20 cellular contexts compared by ENCODE assay signal in genomic region chr6:126077810-126078791, GRCh38.
DNase-seq lines count a peak whose midpoint lies in the region; ATAC-seq and TF ChIP-seq lines count a peak whose summit lies in the region.
"Had no signal": no experiment of that assay in that cellular context is flagged by ENCODE, and none has a peak within 500 bp of the region (broad histone marks: within the 10 kb centered on the region; RNA-seq: fewer than 3 reads in every experiment).

No MANE protein-coding gene starts in this region.

- H3K36me3 Mint-ChIP-seq in activated CD8-positive, alpha-beta memory T cell treated with anti-CD3 and anti-CD28 coated beads, Interleukin-2, amount 10 ng/mL, durations not matched to agents 7 days and 5 days = no peaks in the 10 kb centered on the region

- no peaks in the 10 kb centered on the region for H3K4me1 Mint-ChIP-seq in activated CD8-positive, alpha-beta memory T cell treated with anti-CD3 and anti-CD28 coated beads, Interleukin-2, amount 10 ng/mL, durations not matched to agents 7 days and 5 days

- TF ChIP-seq CTCF in hepatocyte (IDR thresholded peaks at IDR 0.05; ENCODE audit: poor library complexity) = no peak

- peak; percentile 73 for DNase-seq in GM04503 (ENCODE audit: low read depth)
- peak; percentile 57 for DNase-seq in amniotic epithelial cell (ENCODE audit: low read depth)
- DNase-seq in left kidney (ENCODE audit: low read depth, low spot score) = peak; percentile 49
- no peak for DNase-seq in nucleus accumbens (lab: John Stamatoyannopoulos, UW)
- DNase-seq in hepatocyte (ENCODE audit: low spot score) = no peak
- no peak for DNase-seq in HuH-7.5 (ENCODE audit: low spot score)
- no peak for DNase-seq in activated CD8-positive, alpha-beta memory T cell treated with anti-CD3 and anti-CD28 coated beads, Interleukin-2, amount 10 ng/mL, durations not matched to agents 7 days and 5 days
- DNase-seq: AML-193; DMS79 treated with DMSO at 0.1 percent for 48 hours; NCI-H146; retina; SJCRH30; stimulated activated CD4-positive, alpha-beta T cell treated with anti-CD3 and anti-CD28 coated beads, Interleukin-15, amount 100 ng/mL, for 24 hours; T-helper 9 cell had no signal

- H3K4me3 Mint-ChIP-seq in activated CD8-positive, alpha-beta memory T cell treated with anti-CD3 and anti-CD28 coated beads, Interleukin-2, amount 10 ng/mL, durations not matched to agents 7 days and 5 days = no peak overlapping the region
- H3K4me3 Mint-ChIP-seq: activated naive CD8-positive, alpha-beta T cell; activated T-helper 1 cell treated with anti-CD3 and anti-CD28 coated beads, Interleukin-12 subunit alpha, Interleukin-12 subunit beta, Interleukin-2, Interleukin-4 antibody, amounts not matched to agents 30 ng/mL and 10 ng/mL and 1 ng/mL, durations not matched to agents 14 hours and 24 hours and 36 hours; dendritic cell treated with granulocyte-macrophage colony-stimulating factor and Interleukin-4, amounts not matched to agents 40 ng/mL and 50 ng/mL, for 4 days had no signal

- H2AFZ ChIP-seq in hepatocyte = no peak overlapping the region

- CTCF ChIA-PET in activated CD8-positive, alpha-beta memory T cell treated with anti-CD3 and anti-CD28 coated beads, Interleukin-2, amount 10 ng/mL, durations not matched to agents 7 days and 5 days (lab: Charles Lee) = no interaction called here

- peak overlapping the region; percentile 66 for H3K27ac ChIP-seq in subcutaneous abdominal adipose tissue (ENCODE audit: low read depth, low read length)
- no peak overlapping the region for H3K27ac ChIP-seq in hepatocyte
- H3K27ac ChIP-seq: neutrophil, SJCRH30, thyroid gland had no signal

- no peaks in the 10 kb centered on the region for H3K9me3 ChIP-seq in subcutaneous abdominal adipose tissue (ENCODE audit: control insufficient read depth in 5 of 5, low read length in 5 of 5)
- no peaks in the 10 kb centered on the region for H3K9me3 ChIP-seq in hepatocyte (ENCODE audit: low read depth)
- H3K9me3 ChIP-seq: neutrophil, SJCRH30, thyroid gland had no signal

- no peak for ATAC-seq in activated CD8-positive, alpha-beta memory T cell treated with anti-CD3 and anti-CD28 coated beads, Interleukin-2, amount 10 ng/mL, durations not matched to agents 7 days and 5 days

- no peaks in the 10 kb centered on the region for H3K9me2 ChIP-seq in hepatocyte (replicated peaks; ENCODE audit: insufficient read depth)

- H3K27me3 ChIP-seq in subcutaneous abdominal adipose tissue (ENCODE audit: control insufficient read depth in 5 of 5, insufficient read depth in 4 of 5, low read length in 5 of 5) (no peaks in the 10 kb centered on the region), hepatocyte (no peaks in the 10 kb centered on the region)
- H3K27me3 ChIP-seq: neutrophil, SJCRH30, thyroid gland had no signal

- no peak overlapping the region for H3K27ac Mint-ChIP-seq in activated CD8-positive, alpha-beta memory T cell treated with anti-CD3 and anti-CD28 coated beads, Interleukin-2, amount 10 ng/mL, durations not matched to agents 7 days and 5 days
- H3K27ac Mint-ChIP-seq: activated naive CD8-positive, alpha-beta T cell; activated T-helper 1 cell treated with anti-CD3 and anti-CD28 coated beads, Interleukin-12 subunit alpha, Interleukin-12 subunit beta, Interleukin-2, Interleukin-4 antibody, amounts not matched to agents 30 ng/mL and 10 ng/mL and 1 ng/mL, durations not matched to agents 14 hours and 24 hours and 36 hours; dendritic cell treated with granulocyte-macrophage colony-stimulating factor and Interleukin-4, amounts not matched to agents 40 ng/mL and 50 ng/mL, for 4 days had no signal

- H4K20me1 ChIP-seq in hepatocyte (ENCODE audit: insufficient read depth, poor library complexity, severe bottlenecking) = no peaks in the 10 kb centered on the region

- peak overlapping the region in 1 of 5 donors; percentile 15 for H3K4me3 ChIP-seq in subcutaneous abdominal adipose tissue (ENCODE audit: low read depth in 1 of 5, low read length in 5 of 5)
- H3K4me3 ChIP-seq in hepatocyte = no peak overlapping the region
- H3K4me3 ChIP-seq: SJCRH30, thyroid gland had no signal

- H3K79me2 ChIP-seq in hepatocyte = no peaks in the 10 kb centered on the region

- no peak overlapping the region for H3K9ac ChIP-seq in subcutaneous abdominal adipose tissue (ENCODE audit: low read length in 5 of 5)

- no peak overlapping the region for H3K4me2 ChIP-seq in hepatocyte

- 70% methylated on average over 11 of the region's 11 CpGs for WGBS in hepatocyte (ENCODE audit: low lambda C conversion rate, missing lambda C conversion rate)

- no peaks in the 10 kb centered on the region for H3K27me3 Mint-ChIP-seq in activated CD8-positive, alpha-beta memory T cell treated with anti-CD3 and anti-CD28 coated beads, Interleukin-2, amount 10 ng/mL, durations not matched to agents 7 days and 5 days
- H3K27me3 Mint-ChIP-seq: activated naive CD8-positive, alpha-beta T cell; dendritic cell treated with granulocyte-macrophage colony-stimulating factor and Interleukin-4, amounts not matched to agents 40 ng/mL and 50 ng/mL, for 4 days had no signal

- H3K9me3 Mint-ChIP-seq in activated CD8-positive, alpha-beta memory T cell treated with anti-CD3 and anti-CD28 coated beads, Interleukin-2, amount 10 ng/mL, durations not matched to agents 7 days and 5 days (ENCODE audit: low read depth) = no peaks in the 10 kb centered on the region
- H3K9me3 Mint-ChIP-seq: activated T-helper 1 cell treated with anti-CD3 and anti-CD28 coated beads, Interleukin-12 subunit alpha, Interleukin-12 subunit beta, Interleukin-2, Interleukin-4 antibody, amounts not matched to agents 30 ng/mL and 10 ng/mL and 1 ng/mL, durations not matched to agents 14 hours and 24 hours and 36 hours had no signal

- H3K36me3 ChIP-seq in subcutaneous abdominal adipose tissue (ENCODE audit: control insufficient read depth in 5 of 5, insufficient read depth in 5 of 5, low read length in 5 of 5) (no peaks in the 10 kb centered on the region), hepatocyte (replicated peaks; ENCODE audit: insufficient read depth, low read depth) (no peaks in the 10 kb centered on the region)
- H3K36me3 ChIP-seq: neutrophil, SJCRH30, thyroid gland had no signal

- peaks cover 0 to 28% (median 5%) of the 10 kb centered on the region in 5 donors for H3K4me1 ChIP-seq in subcutaneous abdominal adipose tissue (ENCODE audit: control insufficient read depth in 5 of 5, insufficient read depth in 5 of 5, low read length in 5 of 5)
- H3K4me1 ChIP-seq in hepatocyte (ENCODE audit: insufficient read depth) = peaks cover 13% of the 10 kb centered on the region
- H3K4me1 ChIP-seq: SJCRH30, thyroid gland had no signal

Comparison
In these comparisons a context has a peak if more than half of its experiments do, and no peak if none do; other contexts are left out.
1. DNase-seq: peak in GM04503 (single experiment), amniotic epithelial cell (single experiment) and left kidney (single experiment); none in nucleus accumbens (0 of 56), hepatocyte (single experiment), HuH-7.5 (single experiment) and activated CD8-positive, alpha-beta memory T cell treated with anti-CD3 and anti-CD28 coated beads, Interleukin-2, amount 10 ng/mL, durations not matched to agents 7 days and 5 days (single experiment).